ENCODE assay signal across 1 cellular context in genomic region chr11:61829806-61830205, GRCh38.
TF ChIP-seq lines count a peak whose summit lies in the region.

No MANE protein-coding gene starts in this region.

TF ChIP-seq in H1, 55 proteins besides CTCF, POLR2A, EP300 and RAD21:
- no peak for TF ChIP-seq TCF12 (IDR thresholded peaks at IDR 0.05; ENCODE audit: low read depth, low read length)
- no peak for TF ChIP-seq MAX (IDR thresholded peaks at IDR 0.05)
- TF ChIP-seq FOSL1 (IDR thresholded peaks at IDR 0.05; ENCODE audit: insufficient read depth, low read depth, low read length) = no peak
- no peak for TF ChIP-seq NRF1 (IDR thresholded peaks at IDR 0.05; ENCODE audit: low read depth, low read length)
- no peak for TF ChIP-seq BCL11A (IDR thresholded peaks at IDR 0.05; ENCODE audit: low read depth in 2 of 2, low read length in 2 of 2)
- TF ChIP-seq POU5F1 (IDR thresholded peaks at IDR 0.05; ENCODE audit: low read depth, low read length) = no peak
- TF ChIP-seq JUN (IDR thresholded peaks at IDR 0.05; ENCODE audit: low read depth, low read length) = no peak
- TF ChIP-seq MAFK (IDR thresholded peaks at IDR 0.05; ENCODE audit: low read depth, low read length) = no peak
